ENCODE assay signal across 8 cellular contexts in the genomic region with DNA sequence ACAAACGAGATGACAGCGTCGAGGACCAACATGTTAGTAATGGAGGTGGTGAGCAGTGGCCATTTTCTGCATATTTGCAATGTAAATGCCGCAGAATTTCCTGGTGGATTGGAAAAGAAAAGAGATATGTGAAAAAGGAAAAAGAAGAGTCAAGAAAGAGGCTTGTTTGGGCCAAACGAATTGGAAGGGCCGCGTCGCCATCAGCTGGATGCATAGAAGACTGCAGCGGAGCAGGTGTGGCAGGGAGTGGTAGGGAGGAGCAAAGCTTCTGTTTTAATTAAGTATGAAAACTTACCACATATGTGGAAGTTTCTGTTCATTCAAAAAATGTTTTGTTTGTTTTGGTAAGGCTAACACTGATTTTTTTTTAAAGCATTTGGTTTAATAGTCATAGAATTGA.
DNase-seq lines count a peak whose midpoint lies in the region; ATAC-seq and TF ChIP-seq lines count a peak whose summit lies in the region.

No MANE protein-coding gene starts in this region.

- H2AFZ ChIP-seq in GM23338: peak overlapping the region; percentile 33; the same call in 1 of the 2 replicates
- 0 out of 2 replicates have a peak overlapping the region, but pooled peaks have one; percentile 27 for H2AFZ ChIP-seq in OCI-LY3 (ENCODE audit: low read depth, low read length)

- no peaks in the 10 kb centered on the region for H3K36me3 ChIP-seq in GM23338 (ENCODE audit: insufficient read depth)
- no peaks in the 10 kb centered on the region for H3K36me3 ChIP-seq in OCI-LY3 (replicated peaks; ENCODE audit: low read depth, low read length)
- H3K36me3 ChIP-seq in effector memory CD4-positive, alpha-beta T cell (ENCODE audit: control insufficient read depth, insufficient read depth, low read length): no peaks in the 10 kb centered on the region

- H3K4me3 Mint-ChIP-seq in GM23338: no peak overlapping the region

- H3K27me3 ChIP-seq in GM23338 (ENCODE audit: insufficient read depth): no peaks in the 10 kb centered on the region
- no peaks in the 10 kb centered on the region for H3K27me3 ChIP-seq in OCI-LY3 (ENCODE audit: low read depth, low read length)
- no peaks in the 10 kb centered on the region for H3K27me3 ChIP-seq in effector memory CD4-positive, alpha-beta T cell (replicated peaks; ENCODE audit: control insufficient read depth, insufficient read depth, low read length, poor library complexity, severe bottlenecking)

- H3K4me1 ChIP-seq in GM23338 (ENCODE audit: insufficient read depth) (no peaks in the 10 kb centered on the region), OCI-LY3 (ENCODE audit: low read length) (no peaks in the 10 kb centered on the region)
- no peaks in the 10 kb centered on the region for H3K4me1 ChIP-seq in effector memory CD4-positive, alpha-beta T cell (ENCODE audit: control insufficient read depth, insufficient read depth, low read length, poor library complexity, severe bottlenecking)

- no peaks in the 10 kb centered on the region for H3K9me3 Mint-ChIP-seq in GM23338

- H3K9ac ChIP-seq in OCI-LY3 (ENCODE audit: low read length): no peak overlapping the region

- H3K9me3 ChIP-seq in OCI-LY3 (ENCODE audit: insufficient read depth, low read length): no peaks in the 10 kb centered on the region
- H3K9me3 ChIP-seq in effector memory CD4-positive, alpha-beta T cell (ENCODE audit: control insufficient read depth, low read length): no peaks in the 10 kb centered on the region

- no peak overlapping the region for H3K27ac Mint-ChIP-seq in GM23338

- no peaks in the 10 kb centered on the region for H3F3A ChIP-seq in GM23338 (replicated peaks; ENCODE audit: low read depth)

- DNase-seq in A172 (ENCODE audit: low spot score) (peak; percentile 12), GM23338 (ENCODE audit: low spot score) (peak; percentile 80), fibroblast of mammary gland (ENCODE audit: low read depth) (peak; percentile 50), 8988T (no peak), left colon (no peak)
- DNase-seq in effector memory CD4-positive, alpha-beta T cell: no peak

- TF ChIP-seq CTCF in GM23338 (conservative IDR thresholded peaks at IDR 0.05; ENCODE audit: low read depth in 2 of 2) (peak; percentile 74 to 75), OCI-LY3 (IDR thresholded peaks at IDR 0.05; ENCODE audit: low read depth, low read length) (peak; percentile 60), fibroblast of mammary gland (conservative IDR thresholded peaks at IDR 0.05; ENCODE audit: control insufficient read depth, insufficient read depth, low read depth, low read length) (peak; percentile 68)

- H3K27ac ChIP-seq in GM23338 (ENCODE audit: low read depth): no peak overlapping the region
- H3K27ac ChIP-seq in OCI-LY3 (ENCODE audit: low read length): no peak overlapping the region
- no peak overlapping the region for H3K27ac ChIP-seq in effector memory CD4-positive, alpha-beta T cell (ENCODE audit: insufficient read depth, low read length, poor library complexity, severe bottlenecking)

- H3K79me2 ChIP-seq in GM23338 (replicated peaks; ENCODE audit: insufficient read depth) (no peaks in the 10 kb centered on the region), OCI-LY3 (ENCODE audit: low read length) (no peaks in the 10 kb centered on the region)

- H4K20me1 ChIP-seq in GM23338 (replicated peaks; ENCODE audit: insufficient read depth) (no peaks in the 10 kb centered on the region), OCI-LY3 (ENCODE audit: insufficient read depth, low read length) (no peaks in the 10 kb centered on the region)

- H3K9me2 ChIP-seq in GM23338 (ENCODE audit: insufficient read depth): no peaks in the 10 kb centered on the region

- H3K36me3 Mint-ChIP-seq in GM23338 (ENCODE audit: low read depth): no peaks in the 10 kb centered on the region

- H3K27me3 Mint-ChIP-seq in GM23338 (ENCODE audit: insufficient read depth, low read depth, poor library complexity): no peaks in the 10 kb centered on the region

- ATAC-seq in GM23338 (peak; percentile 92), HG03135 (IDR thresholded peaks at IDR 0.05; ENCODE audit: unreplicated experiment) (no peak), left colon (no peak)

- H3K4me2 ChIP-seq in GM23338 (no peak overlapping the region), OCI-LY3 (ENCODE audit: low read length) (no peak overlapping the region)

- H3K4me1 Mint-ChIP-seq in GM23338: peaks cover 9% of the 10 kb centered on the region; the same call in 2 of the 3 replicates

- intact Hi-C loops in left colon (cut with DNase I, micrococcal nuclease): no loop called here

- H3K4me3 ChIP-seq in GM23338 (no peak overlapping the region), OCI-LY3 (ENCODE audit: low read length) (no peak overlapping the region), fibroblast of mammary gland (ENCODE audit: control insufficient read depth, low read depth, low read length) (no peak overlapping the region)
- H3K4me3 ChIP-seq in effector memory CD4-positive, alpha-beta T cell (ENCODE audit: insufficient read depth, low read depth, low read length, poor library complexity, severe bottlenecking): no peak overlapping the region

TF ChIP-seq in GM23338, 12 proteins besides CTCF, POLR2A, EP300 and RAD21 (continues in another document):
- TF ChIP-seq CREB1 (CRISPR knock-in tag; IDR thresholded peaks at IDR 0.05; ENCODE audit: low read depth): no peak
- TF ChIP-seq ZNF331 (CRISPR knock-in tag; IDR thresholded peaks at IDR 0.05; ENCODE audit: low read depth): no peak
- no peak for TF ChIP-seq STAT1 (IDR thresholded peaks at IDR 0.05; ENCODE audit: unreplicated experiment)
- TF ChIP-seq, protein P1, sequence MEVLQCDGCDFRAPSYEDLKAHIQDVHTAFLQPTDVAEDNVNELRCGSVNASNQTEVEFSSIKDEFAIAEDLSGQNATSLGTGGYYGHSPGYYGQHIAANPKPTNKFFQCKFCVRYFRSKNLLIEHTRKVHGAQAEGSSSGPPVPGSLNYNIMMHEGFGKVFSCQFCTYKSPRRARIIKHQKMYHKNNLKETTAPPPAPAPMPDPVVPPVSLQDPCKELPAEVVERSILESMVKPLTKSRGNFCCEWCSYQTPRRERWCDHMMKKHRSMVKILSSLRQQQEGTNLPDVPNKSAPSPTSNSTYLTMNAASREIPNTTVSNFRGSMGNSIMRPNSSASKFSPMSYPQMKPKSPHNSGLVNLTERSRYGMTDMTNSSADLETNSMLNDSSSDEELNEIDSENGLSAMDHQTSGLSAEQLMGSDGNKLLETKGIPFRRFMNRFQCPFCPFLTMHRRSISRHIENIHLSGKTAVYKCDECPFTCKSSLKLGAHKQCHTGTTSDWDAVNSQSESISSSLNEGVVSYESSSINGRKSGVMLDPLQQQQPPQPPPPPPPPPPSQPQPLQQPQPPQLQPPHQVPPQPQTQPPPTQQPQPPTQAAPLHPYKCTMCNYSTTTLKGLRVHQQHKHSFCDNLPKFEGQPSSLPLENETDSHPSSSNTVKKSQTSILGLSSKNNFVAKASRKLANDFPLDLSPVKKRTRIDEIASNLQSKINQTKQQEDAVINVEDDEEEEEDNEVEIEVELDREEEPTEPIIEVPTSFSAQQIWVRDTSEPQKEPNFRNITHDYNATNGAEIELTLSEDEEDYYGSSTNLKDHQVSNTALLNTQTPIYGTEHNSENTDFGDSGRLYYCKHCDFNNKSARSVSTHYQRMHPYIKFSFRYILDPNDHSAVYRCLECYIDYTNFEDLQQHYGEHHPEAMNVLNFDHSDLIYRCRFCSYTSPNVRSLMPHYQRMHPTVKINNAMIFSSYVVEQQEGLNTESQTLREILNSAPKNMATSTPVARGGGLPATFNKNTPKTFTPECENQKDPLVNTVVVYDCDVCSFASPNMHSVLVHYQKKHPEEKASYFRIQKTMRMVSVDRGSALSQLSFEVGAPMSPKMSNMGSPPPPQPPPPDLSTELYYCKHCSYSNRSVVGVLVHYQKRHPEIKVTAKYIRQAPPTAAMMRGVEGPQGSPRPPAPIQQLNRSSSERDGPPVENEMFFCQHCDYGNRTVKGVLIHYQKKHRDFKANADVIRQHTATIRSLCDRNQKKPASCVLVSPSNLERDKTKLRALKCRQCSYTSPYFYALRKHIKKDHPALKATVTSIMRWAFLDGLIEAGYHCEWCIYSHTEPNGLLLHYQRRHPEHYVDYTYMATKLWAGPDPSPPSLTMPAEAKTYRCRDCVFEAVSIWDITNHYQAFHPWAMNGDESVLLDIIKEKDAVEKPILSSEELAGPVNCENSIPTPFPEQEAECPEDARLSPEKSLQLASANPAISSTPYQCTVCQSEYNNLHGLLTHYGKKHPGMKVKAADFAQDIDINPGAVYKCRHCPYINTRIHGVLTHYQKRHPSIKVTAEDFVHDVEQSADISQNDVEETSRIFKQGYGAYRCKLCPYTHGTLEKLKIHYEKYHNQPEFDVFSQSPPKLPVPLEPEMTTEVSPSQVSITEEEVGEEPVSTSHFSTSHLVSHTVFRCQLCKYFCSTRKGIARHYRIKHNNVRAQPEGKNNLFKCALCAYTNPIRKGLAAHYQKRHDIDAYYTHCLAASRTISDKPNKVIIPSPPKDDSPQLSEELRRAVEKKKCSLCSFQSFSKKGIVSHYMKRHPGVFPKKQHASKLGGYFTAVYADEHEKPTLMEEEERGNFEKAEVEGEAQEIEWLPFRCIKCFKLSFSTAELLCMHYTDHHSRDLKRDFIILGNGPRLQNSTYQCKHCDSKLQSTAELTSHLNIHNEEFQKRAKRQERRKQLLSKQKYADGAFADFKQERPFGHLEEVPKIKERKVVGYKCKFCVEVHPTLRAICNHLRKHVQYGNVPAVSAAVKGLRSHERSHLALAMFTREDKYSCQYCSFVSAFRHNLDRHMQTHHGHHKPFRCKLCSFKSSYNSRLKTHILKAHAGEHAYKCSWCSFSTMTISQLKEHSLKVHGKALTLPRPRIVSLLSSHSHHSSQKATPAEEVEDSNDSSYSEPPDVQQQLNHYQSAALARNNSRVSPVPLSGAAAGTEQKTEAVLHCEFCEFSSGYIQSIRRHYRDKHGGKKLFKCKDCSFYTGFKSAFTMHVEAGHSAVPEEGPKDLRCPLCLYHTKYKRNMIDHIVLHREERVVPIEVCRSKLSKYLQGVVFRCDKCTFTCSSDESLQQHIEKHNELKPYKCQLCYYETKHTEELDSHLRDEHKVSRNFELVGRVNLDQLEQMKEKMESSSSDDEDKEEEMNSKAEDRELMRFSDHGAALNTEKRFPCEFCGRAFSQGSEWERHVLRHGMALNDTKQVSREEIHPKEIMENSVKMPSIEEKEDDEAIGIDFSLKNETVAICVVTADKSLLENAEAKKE (CRISPR knock-in tag; IDR thresholded peaks at IDR 0.05): no peak
- TF ChIP-seq EZH2 (IDR thresholded peaks at IDR 0.05; ENCODE audit: low read depth, unreplicated experiment): no peak
- no peak for TF ChIP-seq NANOG (IDR thresholded peaks at IDR 0.05; ENCODE audit: borderline replicate concordance)
- no peak for TF ChIP-seq ZNF114 (CRISPR knock-in tag; IDR thresholded peaks at IDR 0.05)
- no peak for TF ChIP-seq EZH2phosphoT487 (IDR thresholded peaks at IDR 0.05; ENCODE audit: unreplicated experiment)

Comparison
In these comparisons a context has a peak if more than half of its experiments do, and no peak if none do; other contexts are left out.
1. DNase-seq: peak in A172 (single experiment), GM23338 (single experiment) and fibroblast of mammary gland (single experiment); none in 8988T (single experiment), effector memory CD4-positive, alpha-beta T cell (0 of 3) and left colon (0 of 2).
2. Peak in every context shown above with its lines, with median percentiles within 50 percentile points of each other: CTCF ChIP-seq.